ENCODE assay signal across 1 cellular context in the genomic region with DNA sequence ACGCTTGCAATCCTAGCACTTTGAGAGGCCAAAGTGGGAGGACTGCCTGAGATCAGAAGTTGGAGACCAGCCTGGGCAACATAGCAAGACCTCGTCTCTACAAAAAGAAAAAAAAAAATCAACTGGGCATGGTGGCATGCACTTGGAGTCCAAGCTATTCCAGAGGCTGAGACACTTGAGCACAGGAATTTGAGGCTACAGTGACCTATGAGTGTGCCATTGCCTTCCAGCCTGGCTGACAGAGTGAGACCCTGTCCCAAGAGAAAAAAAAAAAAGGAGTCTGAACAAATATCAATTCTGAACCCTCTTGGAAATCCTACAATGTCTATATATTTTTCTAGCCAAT.
TF ChIP-seq lines count a peak whose summit lies in the region.

No MANE protein-coding gene starts in this region.

TF ChIP-seq in HepG2, 621 proteins besides CTCF, POLR2A, EP300 and RAD21 (continued from another document):
- TF ChIP-seq, protein P1, sequence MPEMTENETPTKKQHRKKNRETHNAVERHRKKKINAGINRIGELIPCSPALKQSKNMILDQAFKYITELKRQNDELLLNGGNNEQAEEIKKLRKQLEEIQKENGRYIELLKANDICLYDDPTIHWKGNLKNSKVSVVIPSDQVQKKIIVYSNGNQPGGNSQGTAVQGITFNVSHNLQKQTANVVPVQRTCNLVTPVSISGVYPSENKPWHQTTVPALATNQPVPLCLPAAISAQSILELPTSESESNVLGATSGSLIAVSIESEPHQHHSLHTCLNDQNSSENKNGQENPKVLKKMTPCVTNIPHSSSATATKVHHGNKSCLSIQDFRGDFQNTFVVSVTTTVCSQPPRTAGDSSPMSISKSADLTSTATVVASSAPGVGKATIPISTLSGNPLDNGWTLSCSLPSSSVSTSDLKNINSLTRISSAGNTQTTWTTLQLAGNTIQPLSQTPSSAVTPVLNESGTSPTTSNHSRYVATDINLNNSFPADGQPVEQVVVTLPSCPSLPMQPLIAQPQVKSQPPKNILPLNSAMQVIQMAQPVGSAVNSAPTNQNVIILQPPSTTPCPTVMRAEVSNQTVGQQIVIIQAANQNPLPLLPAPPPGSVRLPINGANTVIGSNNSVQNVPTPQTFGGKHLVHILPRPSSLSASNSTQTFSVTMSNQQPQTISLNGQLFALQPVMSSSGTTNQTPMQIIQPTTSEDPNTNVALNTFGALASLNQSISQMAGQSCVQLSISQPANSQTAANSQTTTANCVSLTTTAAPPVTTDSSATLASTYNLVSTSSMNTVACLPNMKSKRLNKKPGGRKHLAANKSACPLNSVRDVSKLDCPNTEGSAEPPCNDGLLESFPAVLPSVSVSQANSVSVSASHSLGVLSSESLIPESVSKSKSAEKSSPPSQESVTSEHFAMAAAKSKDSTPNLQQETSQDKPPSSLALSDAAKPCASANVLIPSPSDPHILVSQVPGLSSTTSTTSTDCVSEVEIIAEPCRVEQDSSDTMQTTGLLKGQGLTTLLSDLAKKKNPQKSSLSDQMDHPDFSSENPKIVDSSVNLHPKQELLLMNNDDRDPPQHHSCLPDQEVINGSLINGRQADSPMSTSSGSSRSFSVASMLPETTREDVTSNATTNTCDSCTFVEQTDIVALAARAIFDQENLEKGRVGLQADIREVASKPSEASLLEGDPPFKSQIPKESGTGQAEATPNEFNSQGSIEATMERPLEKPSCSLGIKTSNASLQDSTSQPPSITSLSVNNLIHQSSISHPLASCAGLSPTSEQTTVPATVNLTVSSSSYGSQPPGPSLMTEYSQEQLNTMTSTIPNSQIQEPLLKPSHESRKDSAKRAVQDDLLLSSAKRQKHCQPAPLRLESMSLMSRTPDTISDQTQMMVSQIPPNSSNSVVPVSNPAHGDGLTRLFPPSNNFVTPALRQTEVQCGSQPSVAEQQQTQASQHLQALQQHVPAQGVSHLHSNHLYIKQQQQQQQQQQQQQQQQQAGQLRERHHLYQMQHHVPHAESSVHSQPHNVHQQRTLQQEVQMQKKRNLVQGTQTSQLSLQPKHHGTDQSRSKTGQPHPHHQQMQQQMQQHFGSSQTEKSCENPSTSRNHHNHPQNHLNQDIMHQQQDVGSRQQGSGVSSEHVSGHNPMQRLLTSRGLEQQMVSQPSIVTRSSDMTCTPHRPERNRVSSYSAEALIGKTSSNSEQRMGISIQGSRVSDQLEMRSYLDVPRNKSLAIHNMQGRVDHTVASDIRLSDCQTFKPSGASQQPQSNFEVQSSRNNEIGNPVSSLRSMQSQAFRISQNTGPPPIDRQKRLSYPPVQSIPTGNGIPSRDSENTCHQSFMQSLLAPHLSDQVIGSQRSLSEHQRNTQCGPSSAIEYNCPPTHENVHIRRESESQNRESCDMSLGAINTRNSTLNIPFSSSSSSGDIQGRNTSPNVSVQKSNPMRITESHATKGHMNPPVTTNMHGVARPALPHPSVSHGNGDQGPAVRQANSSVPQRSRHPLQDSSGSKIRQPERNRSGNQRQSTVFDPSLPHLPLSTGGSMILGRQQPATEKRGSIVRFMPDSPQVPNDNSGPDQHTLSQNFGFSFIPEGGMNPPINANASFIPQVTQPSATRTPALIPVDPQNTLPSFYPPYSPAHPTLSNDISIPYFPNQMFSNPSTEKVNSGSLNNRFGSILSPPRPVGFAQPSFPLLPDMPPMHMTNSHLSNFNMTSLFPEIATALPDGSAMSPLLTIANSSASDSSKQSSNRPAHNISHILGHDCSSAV (CRISPR knock-in tag; IDR thresholded peaks at IDR 0.05; ENCODE audit: borderline replicate concordance) = no peak
- TF ChIP-seq CEBPZ (IDR thresholded peaks at IDR 0.05; ENCODE audit: low read length) (no peak), MZF1 (CRISPR knock-in tag; IDR thresholded peaks at IDR 0.05; ENCODE audit: borderline replicate concordance) (no peak), NCOA2 (CRISPR knock-in tag; IDR thresholded peaks at IDR 0.05) (no peak), ZBTB3 (CRISPR knock-in tag; IDR thresholded peaks at IDR 0.05; ENCODE audit: borderline replicate concordance, low read depth) (no peak), ZNF510 (CRISPR knock-in tag; IDR thresholded peaks at IDR 0.05; ENCODE audit: low read depth) (no peak), TERF1 (CRISPR knock-in tag; IDR thresholded peaks at IDR 0.05) (no peak), ELF4 (CRISPR knock-in tag; IDR thresholded peaks at IDR 0.05; ENCODE audit: borderline replicate concordance) (no peak), CEBPG (CRISPR knock-in tag; IDR thresholded peaks at IDR 0.05) (no peak), SP5 (CRISPR knock-in tag; IDR thresholded peaks at IDR 0.05; ENCODE audit: borderline replicate concordance, low read depth) (no peak)
- TF ChIP-seq, protein P2, sequence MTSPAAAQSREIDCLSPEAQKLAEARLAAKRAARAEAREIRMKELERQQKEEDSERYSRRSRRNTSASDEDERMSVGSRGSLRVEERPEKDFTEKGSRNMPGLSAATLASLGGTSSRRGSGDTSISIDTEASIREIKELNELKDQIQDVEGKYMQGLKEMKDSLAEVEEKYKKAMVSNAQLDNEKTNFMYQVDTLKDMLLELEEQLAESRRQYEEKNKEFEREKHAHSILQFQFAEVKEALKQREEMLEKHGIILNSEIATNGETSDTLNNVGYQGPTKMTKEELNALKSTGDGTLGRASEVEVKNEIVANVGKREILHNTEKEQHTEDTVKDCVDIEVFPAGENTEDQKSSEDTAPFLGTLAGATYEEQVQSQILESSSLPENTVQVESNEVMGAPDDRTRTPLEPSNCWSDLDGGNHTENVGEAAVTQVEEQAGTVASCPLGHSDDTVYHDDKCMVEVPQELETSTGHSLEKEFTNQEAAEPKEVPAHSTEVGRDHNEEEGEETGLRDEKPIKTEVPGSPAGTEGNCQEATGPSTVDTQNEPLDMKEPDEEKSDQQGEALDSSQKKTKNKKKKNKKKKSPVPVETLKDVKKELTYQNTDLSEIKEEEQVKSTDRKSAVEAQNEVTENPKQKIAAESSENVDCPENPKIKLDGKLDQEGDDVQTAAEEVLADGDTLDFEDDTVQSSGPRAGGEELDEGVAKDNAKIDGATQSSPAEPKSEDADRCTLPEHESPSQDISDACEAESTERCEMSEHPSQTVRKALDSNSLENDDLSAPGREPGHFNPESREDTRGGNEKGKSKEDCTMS (CRISPR knock-in tag; conservative IDR thresholded peaks at IDR 0.05) = no peak
